Comparison of ENCODE assay signal across 31 cellular contexts in the genomic region with DNA sequence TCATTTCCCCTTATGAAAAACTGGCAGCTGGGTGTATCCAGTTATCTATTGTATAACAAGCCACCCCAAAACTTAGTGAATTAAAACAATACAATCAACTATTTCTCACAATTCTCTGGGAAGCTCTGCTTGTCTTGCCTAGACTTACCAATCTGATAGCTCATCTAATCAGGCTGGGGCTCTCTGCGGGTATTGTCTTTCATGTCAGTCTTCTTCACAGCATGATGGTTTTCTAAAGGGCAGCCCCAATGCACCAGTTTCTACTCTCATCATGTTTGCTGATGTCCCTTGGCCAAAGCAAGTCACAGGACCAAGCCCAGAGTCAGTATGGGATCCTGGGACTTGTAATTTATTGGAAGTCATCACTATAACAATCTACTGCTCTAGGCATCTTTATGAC.
"Had no signal": no experiment of that assay in that cellular context is flagged by ENCODE, and none has a peak within 500 bp of the region (broad histone marks: within the 10 kb centered on the region; RNA-seq: fewer than 3 reads in every experiment).

No MANE protein-coding gene starts in this region.

- H3K4me1 ChIP-seq: adrenal gland, body of pancreas, esophagus muscularis mucosa, foreskin keratinocyte, gastrocnemius medialis had no signal

- ATAC-seq: activated CD4-positive, alpha-beta T cell treated with anti-CD3 and anti-CD28 coated beads for 36 hours; activated CD8-positive, alpha-beta memory T cell treated with anti-CD3 and anti-CD28 coated beads, Interleukin-2, amount 10 ng/mL, durations not matched to agents 7 days and 5 days; activated CD8-positive, alpha-beta T cell treated with anti-CD3 and anti-CD28 coated beads, Interleukin-2, amount 10 ng/mL, durations not matched to agents 7 days and 5 days; activated naive CD8-positive, alpha-beta T cell treated with anti-CD3 and anti-CD28 coated beads, Interleukin-2, amount 50 U/mL, for 24 hours; body of pancreas; foreskin keratinocyte; gastrocnemius medialis; T-helper 17 cell had no signal

- H3K9me3 ChIP-seq: adrenal gland, body of pancreas, esophagus muscularis mucosa had no signal

- H3K27me3 ChIP-seq: adrenal gland, body of pancreas, dorsolateral prefrontal cortex, esophagus muscularis mucosa, foreskin keratinocyte, gastrocnemius medialis had no signal

- DNase-seq: activated CD4-positive, alpha-beta memory T cell treated with anti-CD3 and anti-CD28 coated beads for 36 hours; activated CD4-positive, alpha-beta T cell treated with anti-CD3 and anti-CD28 coated beads for 36 hours; activated CD4-positive, alpha-beta T cell treated with anti-CD3 and anti-CD28 coated beads, Interleukin-2, amount 10 ng/mL, durations not matched to agents 24 days and 14 days; activated CD4-positive, CD25-positive, alpha-beta regulatory T cell; activated CD4-positive, CD25-positive, alpha-beta regulatory T cell treated with anti-CD3 and anti-CD28 coated beads, Interleukin-2, amount 50 U/mL, for 72 hours; activated CD8-positive, alpha-beta memory T cell treated with anti-CD3 and anti-CD28 coated beads, Interleukin-2, amount 10 ng/mL, durations not matched to agents 7 days and 5 days; activated CD8-positive, alpha-beta memory T cell treated with anti-CD3 and anti-CD28 coated beads, Interleukin-2, amount 50 U/mL, for 4 hours; activated CD8-positive, alpha-beta T cell treated with anti-CD3 and anti-CD28 coated beads, Interleukin-2, amount 10 ng/mL, durations not matched to agents 7 days and 5 days; activated effector memory CD4-positive, alpha-beta T cell treated with anti-CD3 and anti-CD28 coated beads, Interleukin-2, amount 50 U/mL, for 16 hours; activated naive CD4-positive, alpha-beta T cell treated with anti-CD3 and anti-CD28 coated beads for 36 hours; activated naive CD8-positive, alpha-beta T cell treated with anti-CD3 and anti-CD28 coated beads for 36 hours; activated naive CD8-positive, alpha-beta T cell treated with anti-CD3 and anti-CD28 coated beads, Interleukin-2, amount 50 U/mL, for 24 hours; activated T-cell treated with anti-CD3 and anti-CD28 coated beads, Interleukin-2, amount 50 U/mL, for 1 hour; activated T-cell treated with anti-CD3 and anti-CD28 coated beads, Interleukin-2, amount 50 U/mL, for 48 hours; adrenal gland; amygdala; aorta; body of pancreas; central memory CD4-positive, alpha-beta T cell; dorsolateral prefrontal cortex; effector memory CD4-positive, alpha-beta T cell; erythroblast; foreskin keratinocyte; gastrocnemius medialis; glutamatergic neuron; T-helper 1 cell; T-helper 17 cell; T1000; WERI-Rb-1 had no signal

- H3K4me3 ChIP-seq: adrenal gland, body of pancreas, coronary artery, dorsolateral prefrontal cortex, esophagus muscularis mucosa, gastrocnemius medialis had no signal

- H3K27ac ChIP-seq: adrenal gland, body of pancreas, coronary artery, dorsolateral prefrontal cortex, esophagus muscularis mucosa, foreskin keratinocyte, gastrocnemius medialis, WERI-Rb-1 had no signal

- H3K36me3 ChIP-seq: adrenal gland, esophagus muscularis mucosa, gastrocnemius medialis, WERI-Rb-1 had no signal
